Comparison of ENCODE assay signal across 25 cellular contexts in genomic region chr1:119910617-119911016, GRCh38. TPM values are rescaled to one million over a fixed set of nuclear protein-coding genes. Genes with fewer than 3 reads are reported as not detected.
"Had no signal": no experiment of that assay in that cellular context is flagged by ENCODE, and none has a peak within 500 bp of the region (broad histone marks: within the 10 kb centered on the region; RNA-seq: fewer than 3 reads in every experiment).

No MANE protein-coding gene starts in this region.

- H3K4me1 Mint-ChIP-seq: mesothelial cell of epicardium had no signal

- DNase-seq: activated CD4-positive, CD25-positive, alpha-beta regulatory T cell treated with anti-CD3 and anti-CD28 coated beads, Interleukin-2, amount 50 U/mL, for 72 hours; central memory CD4-positive, alpha-beta T cell; dermis blood vessel endothelial cell; effector CD8-positive, alpha-beta T cell; erythroblast; foreskin melanocyte; kidney glomerular epithelial cell; left ventricle myocardium inferior; naive thymus-derived CD8-positive, alpha-beta T cell; pancreas; psoas muscle; spleen; stimulated activated CD4-positive, alpha-beta T cell treated with anti-CD3 and anti-CD28 coated beads, Interleukin-4, amount 100 ng/mL, for 1 hour; stimulated activated naive CD8-positive, alpha-beta T cell treated with anti-CD3 and anti-CD28 coated beads, Interleukin-15, Interleukin-2, amounts not matched to agents 100 U/mL and 50 U/mL, for 24 hours; T-helper 9 cell; upper lobe of left lung had no signal

- H3K9me3 Mint-ChIP-seq: activated T-helper 1 cell treated with anti-CD3 and anti-CD28 coated beads, Interleukin-12 subunit alpha, Interleukin-12 subunit beta, Interleukin-2, Interleukin-4 antibody, amounts not matched to agents 30 ng/mL and 10 ng/mL and 1 ng/mL, durations not matched to agents 14 hours and 24 hours and 36 hours had no signal

- ATAC-seq: activated naive CD4-positive, alpha-beta T cell treated with anti-CD3 and anti-CD28 coated beads, Interleukin-2, amount 50 U/mL, for 72 hours; naive thymus-derived CD8-positive, alpha-beta T cell; pancreas; psoas muscle; stimulated activated naive CD8-positive, alpha-beta T cell treated with anti-CD3 and anti-CD28 coated beads, Interleukin-15, Interleukin-2, amounts not matched to agents 100 U/mL and 50 U/mL, for 24 hours had no signal

- H3K27ac Mint-ChIP-seq: activated naive CD4-positive, alpha-beta T cell treated with anti-CD3 and anti-CD28 coated beads, Interleukin-2, amount 50 U/mL, for 72 hours; activated T-helper 1 cell treated with anti-CD3 and anti-CD28 coated beads, Interleukin-12 subunit alpha, Interleukin-12 subunit beta, Interleukin-2, Interleukin-4 antibody, amounts not matched to agents 30 ng/mL and 10 ng/mL and 1 ng/mL, durations not matched to agents 14 hours and 24 hours and 36 hours; mesothelial cell of epicardium; naive thymus-derived CD8-positive, alpha-beta T cell had no signal

- H3K4me3 Mint-ChIP-seq: activated T-helper 1 cell treated with anti-CD3 and anti-CD28 coated beads, Interleukin-12 subunit alpha, Interleukin-12 subunit beta, Interleukin-2, Interleukin-4 antibody, amounts not matched to agents 30 ng/mL and 10 ng/mL and 1 ng/mL, durations not matched to agents 14 hours and 24 hours and 36 hours; mesothelial cell of epicardium; naive thymus-derived CD8-positive, alpha-beta T cell had no signal

RNA-seq across cellular contexts. Expression of gene ADAM30, which starts 14.3 kb away (rescaled TPM):
- total RNA-seq: activated naive CD4-positive, alpha-beta T cell treated with anti-CD3 and anti-CD28 coated beads, Interleukin-2, amount 50 U/mL, for 72 hours; activated T-helper 1 cell treated with anti-CD3 and anti-CD28 coated beads, Interleukin-12 subunit alpha, Interleukin-12 subunit beta, Interleukin-2, Interleukin-4 antibody, amounts not matched to agents 30 ng/mL and 10 ng/mL and 1 ng/mL, durations not matched to agents 14 hours and 24 hours and 36 hours; astrocyte; dermis blood vessel endothelial cell; hepatocyte; left ventricle myocardium inferior; mammary epithelial cell; naive thymus-derived CD8-positive, alpha-beta T cell; pancreas; psoas muscle; right atrium auricular region; spleen; subcutaneous adipose tissue; T-helper 1 cell treated with Interleukin-12 subunit alpha and Interleukin-12 subunit beta and Interleukin-4 antibody, amounts not matched to agents 30 ng/mL and 1 ng/mL, for 36 hours; upper lobe of left lung had no signal
